Comparison of ENCODE assay signal across 16 cellular contexts in genomic region chr20:24787071-24787470, GRCh38.
DNase-seq lines count a peak whose midpoint lies in the region; TF ChIP-seq lines count a peak whose summit lies in the region.
"Had no signal": no experiment of that assay in that cellular context is flagged by ENCODE, and none has a peak within 500 bp of the region (broad histone marks: within the 10 kb centered on the region; RNA-seq: fewer than 3 reads in every experiment).

No MANE protein-coding gene starts in this region.

- H3K27me3 Mint-ChIP-seq in chondrocyte (ENCODE audit: low read depth) (peaks cover 13% of the 10 kb centered on the region), type B pancreatic cell (peaks cover 12% of the 10 kb centered on the region)
- H3K27me3 Mint-ChIP-seq: IgD-negative memory B cell had no signal

- H3K27me3 ChIP-seq in BLaER1 (no peaks in the 10 kb centered on the region), spleen (replicated peaks in 1 of 7) (peaks cover 0 to 5% (median 0%) of the 10 kb centered on the region in 7 donors)
- H3K27me3 ChIP-seq in BLaER1 treated with 17β-estradiol and CSF1 and Interleukin-3, amounts not matched to agents 10 nM and 100 nM: peaks cover 0 to 15% (median 0%) of the 10 kb centered on the region in 11 experiments; a peak in 3 of 22 replicates
- H3K27me3 ChIP-seq: BE2C had no signal

- no peaks in the 10 kb centered on the region for H4K20me1 ChIP-seq in BLaER1
- H4K20me1 ChIP-seq in BLaER1 treated with 17β-estradiol and CSF1 and Interleukin-3, amounts not matched to agents 10 nM and 100 nM: no peaks in the 10 kb centered on the region

- no peak for TF ChIP-seq POLR2A in spleen (IDR thresholded peaks at IDR 0.05)

- H3K36me3 ChIP-seq in BLaER1: no peaks in the 10 kb centered on the region
- no peaks in the 10 kb centered on the region for H3K36me3 ChIP-seq in BLaER1 treated with 17β-estradiol and CSF1 and Interleukin-3, amounts not matched to agents 10 nM and 100 nM
- H3K36me3 ChIP-seq in spleen: no peaks in the 10 kb centered on the region
- H3K36me3 ChIP-seq: BE2C had no signal

- H3K4me1 Mint-ChIP-seq in chondrocyte (ENCODE audit: low read depth) (peaks cover 28% of the 10 kb centered on the region), type B pancreatic cell (ENCODE audit: unreplicated experiment) (no peaks in the 10 kb centered on the region)

- H3K4me3 ChIP-seq in BLaER1: peak overlapping the region; percentile 27
- H3K4me3 ChIP-seq in BLaER1 treated with 17β-estradiol and CSF1 and Interleukin-3, amounts not matched to agents 10 nM and 100 nM: peak overlapping the region in 2 of 10 experiments; percentile 17 to 23; a peak in 2 of 20 replicates
- no peak overlapping the region for H3K4me3 ChIP-seq in spleen
- H3K4me3 ChIP-seq: GM23338 had no signal

- H3K9me3 Mint-ChIP-seq in chondrocyte (ENCODE audit: low read depth) (no peaks in the 10 kb centered on the region), type B pancreatic cell (no peaks in the 10 kb centered on the region)
- H3K9me3 Mint-ChIP-seq: CD4-positive, alpha-beta memory T cell; GM23338; HFFc6; IgD-negative memory B cell had no signal

- H3K4me2 ChIP-seq in BLaER1: peak overlapping the region; percentile 89
- H3K4me2 ChIP-seq in BLaER1 treated with 17β-estradiol and CSF1 and Interleukin-3, amounts not matched to agents 10 nM and 100 nM: peak overlapping the region; percentile 74 to 94 (median 84); a peak in 21 of 22 replicates
- H3K4me2 ChIP-seq: GM23338 had no signal

- H3K9ac ChIP-seq in BLaER1: peak overlapping the region; percentile 63; the same call in 1 of the 2 replicates
- H3K9ac ChIP-seq in BLaER1 treated with 17β-estradiol and CSF1 and Interleukin-3, amounts not matched to agents 10 nM and 100 nM: peak overlapping the region in 2 of 11 experiments; percentile 54 to 55; a peak in 3 of 22 replicates

- H3K4me1 ChIP-seq in BLaER1 (peaks cover 100% of the 10 kb centered on the region), spleen (peaks cover 0 to 8% (median 0%) of the 10 kb centered on the region in 6 donors)
- peaks cover 57 to 100% (median 99%) of the 10 kb centered on the region in 10 experiments for H3K4me1 ChIP-seq in BLaER1 treated with 17β-estradiol and CSF1 and Interleukin-3, amounts not matched to agents 10 nM and 100 nM
- H3K4me1 ChIP-seq: BE2C had no signal

- intact Hi-C loops in spleen (cut with DNase I; ENCODE audit: low total_unique reads): no loop called here

- WGBS in spleen, 5 donors: 83 to 93% (median 90%) methylated on average over 9 to 10 of the region's 10 CpGs

- H3K36me3 Mint-ChIP-seq in chondrocyte (ENCODE audit: low read depth) (no peaks in the 10 kb centered on the region), type B pancreatic cell (no peaks in the 10 kb centered on the region)
- H3K36me3 Mint-ChIP-seq: CD14-positive monocyte; CD4-positive, alpha-beta memory T cell; IgD-negative memory B cell had no signal

- no peak for TF ChIP-seq CTCF in chondrocyte (IDR thresholded peaks at IDR 0.05)
- no peak for TF ChIP-seq CTCF in spleen (IDR thresholded peaks at IDR 0.05 in 8 of 11, conservative IDR thresholded peaks at IDR 0.05 in 3 of 11)
- no peak for TF ChIP-seq CTCF in type B pancreatic cell (conservative IDR thresholded peaks at IDR 0.05)

- H3K27ac Mint-ChIP-seq in chondrocyte (ENCODE audit: unreplicated experiment) (no peak overlapping the region), type B pancreatic cell (no peak overlapping the region)
- H3K27ac Mint-ChIP-seq: CD14-positive monocyte, GM23338, HFFc6, IgD-negative memory B cell had no signal

- H3K4me3 Mint-ChIP-seq in chondrocyte (ENCODE audit: unreplicated experiment) (no peak overlapping the region), type B pancreatic cell (no peak overlapping the region)
- H3K4me3 Mint-ChIP-seq: CD14-positive monocyte; CD4-positive, alpha-beta memory T cell; GM23338; HFFc6 had no signal

- DNase-seq in chondrocyte (ENCODE audit: low spot score) (peak; percentile 76), spleen (peak; percentile 66), type B pancreatic cell (ENCODE audit: extremely low spot score, unreplicated experiment) (no peak), COR-L47 (lab: John Stamatoyannopoulos, UW) (no peak)
- DNase-seq: ACHN; BE2C; Calu3; CD4-positive, alpha-beta memory T cell; GF-D8; HCEC 1CT; HFFc6 had no signal

- H3K9me3 ChIP-seq in BLaER1 (no peaks in the 10 kb centered on the region), spleen (no peaks in the 10 kb centered on the region)
- no peaks in the 10 kb centered on the region for H3K9me3 ChIP-seq in BLaER1 treated with 17β-estradiol and CSF1 and Interleukin-3, amounts not matched to agents 10 nM and 100 nM (replicated peaks in 1 of 11)
- H3K9me3 ChIP-seq: BE2C had no signal

- H3K27ac ChIP-seq in BLaER1 (peak overlapping the region; percentile 80), spleen (no peak overlapping the region)
- peak overlapping the region in 4 of 11 experiments; percentile 30 to 68 (median 52); a peak in 6 of 22 replicates for H3K27ac ChIP-seq in BLaER1 treated with 17β-estradiol and CSF1 and Interleukin-3, amounts not matched to agents 10 nM and 100 nM

Comparison
In these comparisons a context has a peak if more than half of its experiments do, and no peak if none do; other contexts are left out.
1. DNase-seq: peak in chondrocyte (single experiment) and spleen (single experiment); none in type B pancreatic cell (single experiment) and COR-L47 (single experiment).